Comparison of ENCODE assay signal across 13 cellular contexts in genomic region chr19:30153326-30154210, GRCh38.
DNase-seq lines count a peak whose midpoint lies in the region; ATAC-seq and TF ChIP-seq lines count a peak whose summit lies in the region.
"Had no signal": no experiment of that assay in that cellular context is flagged by ENCODE, and none has a peak within 500 bp of the region (broad histone marks: within the 10 kb centered on the region; RNA-seq: fewer than 3 reads in every experiment).

No MANE protein-coding gene starts in this region.

- no peak overlapping the region for H3K4me3 ChIP-seq in naive thymus-derived CD4-positive, alpha-beta T cell (ENCODE audit: low read length)
- H3K4me3 ChIP-seq: right lobe of liver, SK-N-MC had no signal

- H3K27me3 ChIP-seq in naive thymus-derived CD4-positive, alpha-beta T cell (ENCODE audit: control insufficient read depth in 2 of 2, insufficient read depth in 2 of 2, low read length in 2 of 2) = no peaks in the 10 kb centered on the region
- H3K27me3 ChIP-seq: right lobe of liver had no signal

- H3K9me3 Mint-ChIP-seq in naive thymus-derived CD4-positive, alpha-beta T cell = peaks cover 0 to 3% (median 0%) of the 10 kb centered on the region in 11 donors
- H3K9me3 Mint-ChIP-seq in glutamatergic neuron (ENCODE audit: unreplicated experiment) = peaks cover 3% of the 10 kb centered on the region

- H3K4me1 Mint-ChIP-seq in naive thymus-derived CD4-positive, alpha-beta T cell = no peaks in the 10 kb centered on the region
- no peaks in the 10 kb centered on the region for H3K4me1 Mint-ChIP-seq in glutamatergic neuron (ENCODE audit: low read depth, unreplicated experiment)

- peak; percentile 23 for DNase-seq in NCI-H2171 treated with DMSO at 0.1 percent for 48 hours (lab: John Stamatoyannopoulos, UW)
- DNase-seq in NCI-H2171 (lab: John Stamatoyannopoulos, UW) = no peak
- peak; percentile 56 for DNase-seq in germinal center (ENCODE audit: low spot score)
- DNase-seq in substantia nigra (lab: John Stamatoyannopoulos, UW) = no peak
- DNase-seq in naive thymus-derived CD4-positive, alpha-beta T cell = no peak
- no peak for DNase-seq in glutamatergic neuron
- DNase-seq: GOT3, KBM-7, right lobe of liver had no signal

- no peak overlapping the region for H3K27ac ChIP-seq in substantia nigra (ENCODE audit: low read depth, low read length, poor library complexity, severe bottlenecking)
- H3K27ac ChIP-seq in naive thymus-derived CD4-positive, alpha-beta T cell (ENCODE audit: low read depth, low read length) = no peak overlapping the region
- H3K27ac ChIP-seq: 22Rv1, right lobe of liver, SK-N-MC had no signal

- H3K4me3 Mint-ChIP-seq in naive thymus-derived CD4-positive, alpha-beta T cell = no peak overlapping the region
- H3K4me3 Mint-ChIP-seq in glutamatergic neuron (ENCODE audit: unreplicated experiment) = no peak overlapping the region

- no peaks in the 10 kb centered on the region for H3K4me1 ChIP-seq in naive thymus-derived CD4-positive, alpha-beta T cell (ENCODE audit: control insufficient read depth in 2 of 2, insufficient read depth in 2 of 2, low read length in 2 of 2)
- H3K4me1 ChIP-seq: right lobe of liver had no signal

- no peaks in the 10 kb centered on the region for H3K9me3 ChIP-seq in naive thymus-derived CD4-positive, alpha-beta T cell (ENCODE audit: control insufficient read depth in 2 of 3, low read length in 3 of 3)
- H3K9me3 ChIP-seq: right lobe of liver had no signal

- TF ChIP-seq CTCF in glutamatergic neuron (IDR thresholded peaks at IDR 0.05; ENCODE audit: partially characterized antibody, unreplicated experiment) = no peak

- peak; percentile 91 for ATAC-seq in GM21529 (IDR thresholded peaks at IDR 0.05; ENCODE audit: unreplicated experiment)
- peak; percentile 62 for ATAC-seq in HG03175 (IDR thresholded peaks at IDR 0.05; ENCODE audit: unreplicated experiment)
- ATAC-seq in naive thymus-derived CD4-positive, alpha-beta T cell = no peak
- ATAC-seq: right lobe of liver had no signal

- intact Hi-C loops in naive thymus-derived CD4-positive, alpha-beta T cell (cut with micrococcal nuclease) = no loop called here

- POLR2A ChIA-PET in naive thymus-derived CD4-positive, alpha-beta T cell (lab: Charles Lee) = no interaction called here

- CTCF ChIA-PET in naive thymus-derived CD4-positive, alpha-beta T cell (lab: Charles Lee) = no interaction called here

- H3K27me3 Mint-ChIP-seq in naive thymus-derived CD4-positive, alpha-beta T cell = peaks cover 0 to 22% (median 5%) of the 10 kb centered on the region in 5 donors
- H3K27me3 Mint-ChIP-seq in glutamatergic neuron (ENCODE audit: unreplicated experiment) = peaks cover 2% of the 10 kb centered on the region

- no peak overlapping the region for H3K27ac Mint-ChIP-seq in naive thymus-derived CD4-positive, alpha-beta T cell
- no peak overlapping the region for H3K27ac Mint-ChIP-seq in glutamatergic neuron (ENCODE audit: unreplicated experiment)

- no peaks in the 10 kb centered on the region for H3K36me3 Mint-ChIP-seq in naive thymus-derived CD4-positive, alpha-beta T cell
- H3K36me3 Mint-ChIP-seq in glutamatergic neuron (ENCODE audit: unreplicated experiment) = no peaks in the 10 kb centered on the region

- H3K36me3 ChIP-seq in naive thymus-derived CD4-positive, alpha-beta T cell (ENCODE audit: control insufficient read depth in 2 of 3, insufficient read depth in 3 of 3, low read length in 3 of 3) = no peaks in the 10 kb centered on the region
- H3K36me3 ChIP-seq: right lobe of liver had no signal

Comparison
In these comparisons a context has a peak if more than half of its experiments do, and no peak if none do; other contexts are left out.
1. DNase-seq: peak in NCI-H2171 treated with DMSO at 0.1 percent for 48 hours (single experiment) and germinal center (single experiment); none in NCI-H2171 (single experiment), substantia nigra (0 of 49), naive thymus-derived CD4-positive, alpha-beta T cell (0 of 9) and glutamatergic neuron (single experiment).